19 cellular contexts compared by ENCODE assay signal in the genomic region with DNA sequence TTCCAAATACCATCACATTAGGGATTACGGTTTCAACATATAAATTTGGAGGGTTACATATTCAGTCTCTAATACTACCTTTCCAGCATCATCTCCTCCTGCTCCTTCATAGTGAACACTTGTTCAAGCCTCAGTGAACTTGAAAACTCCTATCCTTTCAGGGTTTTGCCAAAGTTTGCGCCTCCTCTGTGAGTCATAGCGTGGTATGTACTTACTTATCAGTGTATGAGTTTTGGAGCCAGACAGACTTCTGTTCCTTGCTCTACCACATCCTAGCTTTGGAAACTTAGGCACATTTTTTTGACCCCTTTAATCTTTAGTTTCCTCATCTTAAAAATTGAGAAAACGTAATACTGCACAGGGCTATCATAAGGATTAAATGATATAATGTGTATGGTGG.
DNase-seq lines count a peak whose midpoint lies in the region; ATAC-seq and TF ChIP-seq lines count a peak whose summit lies in the region.
"Had no signal": no experiment of that assay in that cellular context is flagged by ENCODE, and none has a peak within 500 bp of the region (broad histone marks: within the 10 kb centered on the region; RNA-seq: fewer than 3 reads in every experiment).

No MANE protein-coding gene starts in this region.

- H3K36me3 ChIP-seq in PC-3 (ENCODE audit: low read depth, low read length) = no peaks in the 10 kb centered on the region
- H3K36me3 ChIP-seq in brain microvascular endothelial cell (replicated peaks) = no peaks in the 10 kb centered on the region
- H3K36me3 ChIP-seq: BLaER1 treated with 17β-estradiol and CSF1 and Interleukin-3, amounts not matched to agents 10 nM and 100 nM; HAP-1 had no signal

- ATAC-seq in PC-3 (no peak), SK-N-SH treated with all-trans-retinoic acid at 6 μM for 48 hours (no peak)
- no peak for ATAC-seq in activated T-cell treated with anti-CD3 and anti-CD28 coated beads, Interleukin-2, amount 50 U/mL, for 72 hours (replicated peaks in 1 of 2)
- ATAC-seq: Panc1 had no signal

- in situ Hi-C loops in ACHN (cut with HindIII; ENCODE audit: low pct_ligation_motif_present, low pct_unique_long_range_greater_than_20kb, low sequenced_read_pairs) = no loop called here
- in situ Hi-C loops in brain microvascular endothelial cell (cut with HindIII; ENCODE audit: low pct_ligation_motif_present, low sequenced_read_pairs) = no loop called here

- no peaks in the 10 kb centered on the region for H3K9me3 ChIP-seq in PC-3 (ENCODE audit: low read length)
- H3K9me3 ChIP-seq: BLaER1 treated with 17β-estradiol and CSF1 and Interleukin-3, amounts not matched to agents 10 nM and 100 nM; HAP-1 had no signal

- no peak overlapping the region for H3K27ac Mint-ChIP-seq in activated T-cell treated with anti-CD3 and anti-CD28 coated beads, Interleukin-2, amount 50 U/mL, for 72 hours

- H3K4me3 ChIP-seq in PC-3 (ENCODE audit: low read length) = no peak overlapping the region
- H3K4me3 ChIP-seq in brain microvascular endothelial cell (ENCODE audit: low read depth, low read length) = no peak overlapping the region
- H3K4me3 ChIP-seq: BLaER1 treated with 17β-estradiol and CSF1 and Interleukin-3, amounts not matched to agents 10 nM and 100 nM; HAP-1 had no signal

- no peak overlapping the region for H2AFZ ChIP-seq in PC-3 (ENCODE audit: low read length)

- no peak overlapping the region for H3K4me3 Mint-ChIP-seq in activated T-cell treated with anti-CD3 and anti-CD28 coated beads, Interleukin-2, amount 50 U/mL, for 72 hours

- DNase-seq in ACHN (peak; percentile 21), PC-3 (peak; percentile 34), brain microvascular endothelial cell (peak; percentile 33), iris pigment epithelial cell (ENCODE audit: low read depth) (peak; percentile 56), epidermal melanocyte (ENCODE audit: insufficient read length, low spot score) (no peak), A172 (ENCODE audit: low spot score) (no peak)
- no peak for DNase-seq in activated T-cell treated with anti-CD3 and anti-CD28 coated beads, Interleukin-2, amount 50 U/mL, for 72 hours
- DNase-seq: KG1, NCI-H1105, NCI-H187, NCI-H2171, NCI-H82, Right ventricle myocardium superior had no signal

- H3K4me2 ChIP-seq in PC-3 (ENCODE audit: low read length) = no peak overlapping the region
- H3K4me2 ChIP-seq: BLaER1 treated with 17β-estradiol and CSF1 and Interleukin-3, amounts not matched to agents 10 nM and 100 nM had no signal

- no peak for TF ChIP-seq CTCF in PC-3 (conservative IDR thresholded peaks at IDR 0.05; ENCODE audit: low read depth, low read length)
- no peak for TF ChIP-seq CTCF in brain microvascular endothelial cell (IDR thresholded peaks at IDR 0.05; ENCODE audit: low read depth, low read length, missing control alignments)

- no peaks in the 10 kb centered on the region for H3K4me1 Mint-ChIP-seq in activated T-cell treated with anti-CD3 and anti-CD28 coated beads, Interleukin-2, amount 50 U/mL, for 72 hours (ENCODE audit: low read depth)

- no TSS peak for BruUV-seq in PC-3 (replicated peaks; lab: Mats Ljungman, UMichigan)

- no peaks in the 10 kb centered on the region for H3K27me3 ChIP-seq in PC-3 (ENCODE audit: low read length)
- no peaks in the 10 kb centered on the region for H3K27me3 ChIP-seq in brain microvascular endothelial cell (replicated peaks)
- H3K27me3 ChIP-seq: BLaER1 treated with 17β-estradiol and CSF1 and Interleukin-3, amounts not matched to agents 10 nM and 100 nM had no signal

- CTCF ChIA-PET in PC-3 (lab: Charles Lee) = no interaction called here

- H3K9me3 Mint-ChIP-seq in activated T-cell treated with anti-CD3 and anti-CD28 coated beads, Interleukin-2, amount 50 U/mL, for 72 hours = no peaks in the 10 kb centered on the region

- no peaks in the 10 kb centered on the region for H3K9me2 ChIP-seq in PC-3 (replicated peaks; ENCODE audit: low read length)

- no peak overlapping the region for H3K27ac ChIP-seq in PC-3 (ENCODE audit: low read length)
- no peak overlapping the region for H3K27ac ChIP-seq in brain microvascular endothelial cell
- H3K27ac ChIP-seq: 22Rv1; BLaER1 treated with 17β-estradiol and CSF1 and Interleukin-3, amounts not matched to agents 10 nM and 100 nM; HL-60 had no signal

- no peaks in the 10 kb centered on the region for H3K4me1 ChIP-seq in PC-3 (ENCODE audit: insufficient read depth, low read length)
- H3K4me1 ChIP-seq: BLaER1 treated with 17β-estradiol and CSF1 and Interleukin-3, amounts not matched to agents 10 nM and 100 nM; HAP-1 had no signal

- POLR2A ChIA-PET in PC-3 (lab: Charles Lee; ENCODE audit: unreplicated experiment) = no interaction called here

- no peak overlapping the region for H3K9ac ChIP-seq in PC-3 (ENCODE audit: low read length)
- H3K9ac ChIP-seq: BLaER1 treated with 17β-estradiol and CSF1 and Interleukin-3, amounts not matched to agents 10 nM and 100 nM had no signal

- H3F3A ChIP-seq in PC-3 (ENCODE audit: low read length, unreplicated experiment) = no peaks in the 10 kb centered on the region

- intact Hi-C loops in PC-3 (cut with micrococcal nuclease) = loop anchor here (10.0 kb wide), 2 partner anchors 208 to 1058 kb away; no protein-coding TSS in a partner anchor

- no peaks in the 10 kb centered on the region for H4K20me1 ChIP-seq in PC-3 (ENCODE audit: low read length)
- H4K20me1 ChIP-seq: BLaER1 treated with 17β-estradiol and CSF1 and Interleukin-3, amounts not matched to agents 10 nM and 100 nM had no signal

- peaks cover 5% of the 10 kb centered on the region for H3K27me3 Mint-ChIP-seq in activated T-cell treated with anti-CD3 and anti-CD28 coated beads, Interleukin-2, amount 50 U/mL, for 72 hours (ENCODE audit: low read depth)

- H3K79me2 ChIP-seq in PC-3 (ENCODE audit: low read length) = no peaks in the 10 kb centered on the region

- H3K36me3 Mint-ChIP-seq in activated T-cell treated with anti-CD3 and anti-CD28 coated beads, Interleukin-2, amount 50 U/mL, for 72 hours (ENCODE audit: insufficient read depth in 2 of 2) = no peaks in the 10 kb centered on the region

TF ChIP-seq in SK-N-SH treated with all-trans-retinoic acid at 6 μM for 48 hours, 23 proteins besides CTCF, POLR2A, EP300 and RAD21 (continues in another document):
- TF ChIP-seq PPARA (CRISPR knock-in tag; IDR thresholded peaks at IDR 0.05; ENCODE audit: borderline replicate concordance) = no peak
- TF ChIP-seq, protein P1, sequence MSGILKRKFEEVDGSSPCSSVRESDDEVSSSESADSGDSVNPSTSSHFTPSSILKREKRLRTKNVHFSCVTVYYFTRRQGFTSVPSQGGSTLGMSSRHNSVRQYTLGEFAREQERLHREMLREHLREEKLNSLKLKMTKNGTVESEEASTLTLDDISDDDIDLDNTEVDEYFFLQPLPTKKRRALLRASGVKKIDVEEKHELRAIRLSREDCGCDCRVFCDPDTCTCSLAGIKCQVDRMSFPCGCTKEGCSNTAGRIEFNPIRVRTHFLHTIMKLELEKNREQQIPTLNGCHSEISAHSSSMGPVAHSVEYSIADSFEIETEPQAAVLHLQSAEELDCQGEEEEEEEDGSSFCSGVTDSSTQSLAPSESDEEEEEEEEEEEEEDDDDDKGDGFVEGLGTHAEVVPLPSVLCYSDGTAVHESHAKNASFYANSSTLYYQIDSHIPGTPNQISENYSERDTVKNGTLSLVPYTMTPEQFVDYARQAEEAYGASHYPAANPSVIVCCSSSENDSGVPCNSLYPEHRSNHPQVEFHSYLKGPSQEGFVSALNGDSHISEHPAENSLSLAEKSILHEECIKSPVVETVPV (CRISPR knock-in tag; IDR thresholded peaks at IDR 0.05) = no peak
- TF ChIP-seq ZNF8 (CRISPR knock-in tag; IDR thresholded peaks at IDR 0.05) = no peak
- no peak for TF ChIP-seq OSR1 (CRISPR knock-in tag; IDR thresholded peaks at IDR 0.05)
- TF ChIP-seq RARB (CRISPR knock-in tag; IDR thresholded peaks at IDR 0.05) = no peak
- no peak for TF ChIP-seq ISL1 (CRISPR knock-in tag; IDR thresholded peaks at IDR 0.05)
- no peak for TF ChIP-seq SNAI2 (CRISPR knock-in tag; IDR thresholded peaks at IDR 0.05)
- TF ChIP-seq, protein P2, sequence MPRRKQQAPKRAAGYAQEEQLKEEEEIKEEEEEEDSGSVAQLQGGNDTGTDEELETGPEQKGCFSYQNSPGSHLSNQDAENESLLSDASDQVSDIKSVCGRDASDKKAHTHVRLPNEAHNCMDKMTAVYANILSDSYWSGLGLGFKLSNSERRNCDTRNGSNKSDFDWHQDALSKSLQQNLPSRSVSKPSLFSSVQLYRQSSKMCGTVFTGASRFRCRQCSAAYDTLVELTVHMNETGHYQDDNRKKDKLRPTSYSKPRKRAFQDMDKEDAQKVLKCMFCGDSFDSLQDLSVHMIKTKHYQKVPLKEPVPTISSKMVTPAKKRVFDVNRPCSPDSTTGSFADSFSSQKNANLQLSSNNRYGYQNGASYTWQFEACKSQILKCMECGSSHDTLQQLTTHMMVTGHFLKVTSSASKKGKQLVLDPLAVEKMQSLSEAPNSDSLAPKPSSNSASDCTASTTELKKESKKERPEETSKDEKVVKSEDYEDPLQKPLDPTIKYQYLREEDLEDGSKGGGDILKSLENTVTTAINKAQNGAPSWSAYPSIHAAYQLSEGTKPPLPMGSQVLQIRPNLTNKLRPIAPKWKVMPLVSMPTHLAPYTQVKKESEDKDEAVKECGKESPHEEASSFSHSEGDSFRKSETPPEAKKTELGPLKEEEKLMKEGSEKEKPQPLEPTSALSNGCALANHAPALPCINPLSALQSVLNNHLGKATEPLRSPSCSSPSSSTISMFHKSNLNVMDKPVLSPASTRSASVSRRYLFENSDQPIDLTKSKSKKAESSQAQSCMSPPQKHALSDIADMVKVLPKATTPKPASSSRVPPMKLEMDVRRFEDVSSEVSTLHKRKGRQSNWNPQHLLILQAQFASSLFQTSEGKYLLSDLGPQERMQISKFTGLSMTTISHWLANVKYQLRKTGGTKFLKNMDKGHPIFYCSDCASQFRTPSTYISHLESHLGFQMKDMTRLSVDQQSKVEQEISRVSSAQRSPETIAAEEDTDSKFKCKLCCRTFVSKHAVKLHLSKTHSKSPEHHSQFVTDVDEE (CRISPR knock-in tag; IDR thresholded peaks at IDR 0.05) = no peak
- no peak for TF ChIP-seq ZC3H10 (CRISPR knock-in tag; IDR thresholded peaks at IDR 0.05)
- TF ChIP-seq ESRRG (CRISPR knock-in tag; IDR thresholded peaks at IDR 0.05) = no peak
- TF ChIP-seq ZNF70 (CRISPR knock-in tag; IDR thresholded peaks at IDR 0.05) = no peak
- TF ChIP-seq BACH2 (CRISPR knock-in tag; IDR thresholded peaks at IDR 0.05; ENCODE audit: borderline replicate concordance) = no peak

Comparison
In these comparisons a context has a peak if more than half of its experiments do, and no peak if none do; other contexts are left out.
1. DNase-seq: peak in ACHN (single experiment), PC-3 (single experiment), brain microvascular endothelial cell (single experiment) and iris pigment epithelial cell (single experiment); none in epidermal melanocyte (single experiment), activated T-cell treated with anti-CD3 and anti-CD28 coated beads, Interleukin-2, amount 50 U/mL, for 72 hours (0 of 2) and A172 (single experiment).